In the genomic region with DNA sequence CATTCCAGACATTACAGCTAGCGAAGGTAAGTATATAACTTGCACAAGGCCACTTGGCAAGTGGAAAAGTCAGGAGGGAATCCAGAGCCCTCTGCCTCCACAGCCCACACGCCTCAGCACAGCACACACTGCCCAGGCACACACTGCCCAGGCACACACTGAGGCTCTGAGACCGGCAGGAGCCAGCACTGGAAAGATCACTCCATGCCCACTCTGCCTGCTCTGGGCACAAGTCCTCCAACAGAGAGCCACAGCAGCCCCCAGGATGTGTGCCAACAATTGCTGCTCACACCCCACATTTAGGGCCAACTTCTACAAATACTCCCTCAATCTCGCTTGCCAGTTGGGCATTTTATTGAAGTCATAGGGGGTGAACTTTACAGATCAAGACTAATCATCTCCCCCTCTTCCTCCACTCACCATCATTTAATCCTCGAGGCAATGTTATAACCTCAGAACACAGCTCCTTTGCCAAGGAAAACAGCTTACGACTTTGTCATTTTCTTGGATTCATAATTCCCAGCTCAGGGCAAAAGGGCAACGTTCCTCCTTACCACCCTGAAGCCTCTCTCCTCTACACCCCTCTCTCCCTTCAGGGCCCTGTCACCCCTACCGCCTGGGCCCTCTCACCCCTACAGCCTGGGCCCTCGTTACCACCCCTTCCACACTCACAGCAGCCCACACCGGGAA, we compare ENCODE assay signal across 1 cellular context.
TF ChIP-seq lines count a peak whose summit lies in the region.

No MANE protein-coding gene starts in this region.

TF ChIP-seq in IMR-90, 13 proteins besides CTCF, POLR2A, EP300 and RAD21 (continued from another document):
- TF ChIP-seq, protein P1, sequence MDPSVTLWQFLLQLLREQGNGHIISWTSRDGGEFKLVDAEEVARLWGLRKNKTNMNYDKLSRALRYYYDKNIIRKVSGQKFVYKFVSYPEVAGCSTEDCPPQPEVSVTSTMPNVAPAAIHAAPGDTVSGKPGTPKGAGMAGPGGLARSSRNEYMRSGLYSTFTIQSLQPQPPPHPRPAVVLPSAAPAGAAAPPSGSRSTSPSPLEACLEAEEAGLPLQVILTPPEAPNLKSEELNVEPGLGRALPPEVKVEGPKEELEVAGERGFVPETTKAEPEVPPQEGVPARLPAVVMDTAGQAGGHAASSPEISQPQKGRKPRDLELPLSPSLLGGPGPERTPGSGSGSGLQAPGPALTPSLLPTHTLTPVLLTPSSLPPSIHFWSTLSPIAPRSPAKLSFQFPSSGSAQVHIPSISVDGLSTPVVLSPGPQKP (IDR thresholded peaks at IDR 0.05; ENCODE audit: borderline replicate concordance, low read depth, low read length), result no peak
- no peak for TF ChIP-seq BHLHE40 (IDR thresholded peaks at IDR 0.05; ENCODE audit: low read depth, low read length)
- TF ChIP-seq, protein P2, sequence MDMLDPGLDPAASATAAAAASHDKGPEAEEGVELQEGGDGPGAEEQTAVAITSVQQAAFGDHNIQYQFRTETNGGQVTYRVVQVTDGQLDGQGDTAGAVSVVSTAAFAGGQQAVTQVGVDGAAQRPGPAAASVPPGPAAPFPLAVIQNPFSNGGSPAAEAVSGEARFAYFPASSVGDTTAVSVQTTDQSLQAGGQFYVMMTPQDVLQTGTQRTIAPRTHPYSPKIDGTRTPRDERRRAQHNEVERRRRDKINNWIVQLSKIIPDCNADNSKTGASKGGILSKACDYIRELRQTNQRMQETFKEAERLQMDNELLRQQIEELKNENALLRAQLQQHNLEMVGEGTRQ (IDR thresholded peaks at IDR 0.05; ENCODE audit: low read depth, low read length), result no peak
- TF ChIP-seq CHD1 (IDR thresholded peaks at IDR 0.05; ENCODE audit: low read depth, low read length), result no peak
- TF ChIP-seq RCOR1 (IDR thresholded peaks at IDR 0.05; ENCODE audit: insufficient replicate concordance, low read length), result no peak
